1 cellular context compared by ENCODE assay signal in genomic region chr14:61379639-61380184, GRCh38.
TF ChIP-seq lines count a peak whose summit lies in the region.

No MANE protein-coding gene starts in this region.

TF ChIP-seq in GM12878, 131 proteins besides CTCF, POLR2A, EP300 and RAD21 (continued from another document):
- peak; percentile 24; the same call in 1 of the 2 replicates for TF ChIP-seq ZNF687 (IDR thresholded peaks at IDR 0.05)
- TF ChIP-seq SPI1 (IDR thresholded peaks at IDR 0.05; ENCODE audit: borderline replicate concordance, insufficient read depth, low read depth, low read length): peak; percentile 54; the same call in 1 of the 2 replicates
- no peak for TF ChIP-seq EGR1 (IDR thresholded peaks at IDR 0.05; ENCODE audit: borderline replicate concordance in 1 of 2, low read depth in 2 of 2, low read length in 2 of 2)
- no peak for TF ChIP-seq IRF5 (IDR thresholded peaks at IDR 0.05; ENCODE audit: borderline replicate concordance)
- peak; percentile 39 for TF ChIP-seq NFIC (IDR thresholded peaks at IDR 0.05; ENCODE audit: low read depth, low read length)
- peak; percentile 93 for TF ChIP-seq IKZF1 (conservative IDR thresholded peaks at IDR 0.05)
- TF ChIP-seq HDGF (IDR thresholded peaks at IDR 0.05): peak; percentile 32; the same call in 1 of the 2 replicates
- TF ChIP-seq BHLHE40 (IDR thresholded peaks at IDR 0.05; ENCODE audit: borderline replicate concordance in 1 of 2, low read depth in 2 of 2, low read length in 1 of 2): 0 out of 4 replicates have a peak, but pooled peaks of 1 of the 2 experiments have one; percentile 7
- TF ChIP-seq ZBTB11 (CRISPR knock-in tag; IDR thresholded peaks at IDR 0.05): no peak
- TF ChIP-seq BCL3 (IDR thresholded peaks at IDR 0.05; ENCODE audit: borderline replicate concordance, insufficient read depth, low read depth, low read length, poor library complexity, severe bottlenecking): peak; percentile 31
- TF ChIP-seq MTA2 (IDR thresholded peaks at IDR 0.05; ENCODE audit: low read depth): peak; percentile 79
- peak; percentile 98 for TF ChIP-seq MEF2B (IDR thresholded peaks at IDR 0.05; ENCODE audit: partially characterized antibody, poor library complexity, severe bottlenecking)
- 0 out of 2 replicates have a peak, but pooled peaks have one; percentile 18 for TF ChIP-seq CREB1 (IDR thresholded peaks at IDR 0.05; ENCODE audit: low read depth)
- TF ChIP-seq SKIL (IDR thresholded peaks at IDR 0.05; ENCODE audit: low read depth, poor library complexity, severe bottlenecking): peak; percentile 38
- 0 out of 2 replicates have a peak, but pooled peaks have one; percentile 73 for TF ChIP-seq CHD1 (IDR thresholded peaks at IDR 0.05; ENCODE audit: low read depth, low read length)
- peak; percentile 91 for TF ChIP-seq RELB (IDR thresholded peaks at IDR 0.05; ENCODE audit: low read depth)
- peak; percentile 90 for TF ChIP-seq NBN (IDR thresholded peaks at IDR 0.05)
- 0 out of 2 replicates have a peak, but pooled peaks have one; percentile 68 for TF ChIP-seq YBX1 (IDR thresholded peaks at IDR 0.05)
- TF ChIP-seq DPF2 (IDR thresholded peaks at IDR 0.05): 0 out of 2 replicates have a peak, but pooled peaks have one; percentile 66
- no peak for TF ChIP-seq ZNF592 (IDR thresholded peaks at IDR 0.05)
- TF ChIP-seq EED (IDR thresholded peaks at IDR 0.05; ENCODE audit: low read depth): no peak
- peak; percentile 84 for TF ChIP-seq BMI1 (IDR thresholded peaks at IDR 0.05; ENCODE audit: borderline replicate concordance)
- no peak for TF ChIP-seq MAX (IDR thresholded peaks at IDR 0.05; ENCODE audit: low read depth, low read length)
- TF ChIP-seq MLLT1 (IDR thresholded peaks at IDR 0.05): peak; percentile 55; the same call in 1 of the 2 replicates
- TF ChIP-seq NR2F1 (conservative IDR thresholded peaks at IDR 0.05): peak; percentile 82
- peak; percentile 51; the same call in 1 of the 2 replicates for TF ChIP-seq ATF7 (IDR thresholded peaks at IDR 0.05; ENCODE audit: low read depth)
- peak; percentile 91 to 94 for TF ChIP-seq IKZF2 (IDR thresholded peaks at IDR 0.05)
- peak; percentile 32; the same call in 1 of the 2 replicates for TF ChIP-seq ZBED1 (IDR thresholded peaks at IDR 0.05; ENCODE audit: borderline replicate concordance)
- TF ChIP-seq GATAD2B (conservative IDR thresholded peaks at IDR 0.05; ENCODE audit: low read depth): peak; percentile 63
